20 cellular contexts compared by ENCODE assay signal in the genomic region with DNA sequence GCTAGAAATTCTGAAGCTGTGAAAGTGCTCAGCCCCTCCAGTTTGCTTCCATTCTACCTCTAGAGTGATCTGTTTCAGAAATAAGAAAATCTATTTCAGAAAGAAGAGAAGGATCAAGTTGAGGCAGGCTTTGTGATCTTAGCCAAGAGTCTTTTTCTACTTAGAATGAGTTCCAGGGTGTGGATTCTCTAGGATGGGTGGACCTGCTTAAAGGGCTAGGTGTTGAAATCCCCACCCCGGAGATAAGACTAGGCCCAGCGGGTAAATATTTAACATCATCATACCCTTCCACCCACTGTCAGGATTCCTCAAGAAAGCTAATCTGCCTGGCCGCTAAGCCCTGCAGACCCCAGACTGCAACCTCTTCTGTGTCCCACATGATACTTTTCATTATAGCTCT. TPM values are rescaled to one million over a fixed set of nuclear protein-coding genes. Genes with fewer than 3 reads are reported as not detected.
"Had no signal": no experiment of that assay in that cellular context is flagged by ENCODE, and none has a peak within 500 bp of the region (broad histone marks: within the 10 kb centered on the region; RNA-seq: fewer than 3 reads in every experiment).

No MANE protein-coding gene starts in this region.

- H3K4me3 Mint-ChIP-seq: naive thymus-derived CD8-positive, alpha-beta T cell; stimulated activated effector memory CD8-positive, alpha-beta T cell treated with anti-CD3 and anti-CD28 coated beads, Interleukin-12 subunit alpha, Interleukin-12 subunit beta, amount 100 ng/mL, for 72 hours had no signal

- DNase-seq: activated CD4-positive, alpha-beta T cell treated with anti-CD3 and anti-CD28 coated beads, Interleukin-2, amount 50 U/mL, for 48 hours; activated gamma-delta T cell treated with Interleukin-2 at 50 U/mL for 16 hours; caudate nucleus; dorsolateral prefrontal cortex; mesenchymal stem cell; pancreas; right lobe of liver; stimulated activated CD4-positive, alpha-beta T cell treated with anti-CD3 and anti-CD28 coated beads, Interleukin-4, amount 100 ng/mL, for 24 hours had no signal

- H3K36me3 ChIP-seq: esophagus muscularis mucosa, neutrophil, pancreas, thoracic aorta had no signal

- H3K4me1 ChIP-seq: pancreas had no signal

- H3K27me3 ChIP-seq: pancreas, right lobe of liver had no signal

- H3K4me2 ChIP-seq: smooth muscle cell had no signal

- H3K9me3 Mint-ChIP-seq: activated naive CD4-positive, alpha-beta T cell treated with anti-CD3 and anti-CD28 coated beads, Interleukin-2, amount 50 U/mL, for 72 hours; naive thymus-derived CD8-positive, alpha-beta T cell; stimulated activated effector memory CD8-positive, alpha-beta T cell treated with anti-CD3 and anti-CD28 coated beads, Interleukin-12 subunit alpha, Interleukin-12 subunit beta, amount 100 ng/mL, for 72 hours had no signal

- H3K27ac Mint-ChIP-seq: activated naive CD4-positive, alpha-beta T cell treated with anti-CD3 and anti-CD28 coated beads, Interleukin-2, amount 50 U/mL, for 72 hours; stimulated activated effector memory CD8-positive, alpha-beta T cell treated with anti-CD3 and anti-CD28 coated beads, Interleukin-12 subunit alpha, Interleukin-12 subunit beta, amount 100 ng/mL, for 72 hours had no signal

- ATAC-seq: activated naive CD4-positive, alpha-beta T cell treated with anti-CD3 and anti-CD28 coated beads, Interleukin-2, amount 50 U/mL, for 72 hours; naive thymus-derived CD8-positive, alpha-beta T cell; pancreas; right lobe of liver; stimulated activated effector memory CD8-positive, alpha-beta T cell treated with anti-CD3 and anti-CD28 coated beads, Interleukin-12 subunit alpha, Interleukin-12 subunit beta, amount 100 ng/mL, for 72 hours had no signal

- H3K27ac ChIP-seq: dorsolateral prefrontal cortex, esophagus muscularis mucosa, neutrophil, pancreas, right lobe of liver, thoracic aorta had no signal

- H3K9me3 ChIP-seq: esophagus muscularis mucosa, neutrophil, pancreas, right lobe of liver, thoracic aorta had no signal

- H3K36me3 Mint-ChIP-seq: activated naive CD4-positive, alpha-beta T cell treated with anti-CD3 and anti-CD28 coated beads, Interleukin-2, amount 50 U/mL, for 72 hours; naive thymus-derived CD8-positive, alpha-beta T cell; stimulated activated effector memory CD8-positive, alpha-beta T cell treated with anti-CD3 and anti-CD28 coated beads, Interleukin-12 subunit alpha, Interleukin-12 subunit beta, amount 100 ng/mL, for 72 hours had no signal

- H3K4me3 ChIP-seq: dorsolateral prefrontal cortex, esophagus muscularis mucosa, pancreas, right lobe of liver, smooth muscle cell, thoracic aorta had no signal

RNA-seq across cellular contexts. Expression of a gene that starts 5.8 kb away (rescaled TPM):
- total RNA-seq: activated naive CD4-positive, alpha-beta T cell treated with anti-CD3 and anti-CD28 coated beads, Interleukin-2, amount 50 U/mL, for 72 hours; pulmonary artery endothelial cell had no signal
- polyA plus RNA-seq: naive thymus-derived CD8-positive, alpha-beta T cell had no signal

RNA-seq across cellular contexts. Expression of a gene that starts 14.4 kb away (rescaled TPM):
- total RNA-seq: activated naive CD4-positive, alpha-beta T cell treated with anti-CD3 and anti-CD28 coated beads, Interleukin-2, amount 50 U/mL, for 72 hours; esophagus muscularis mucosa; mucosa of gallbladder; naive thymus-derived CD8-positive, alpha-beta T cell; pancreas; pulmonary artery endothelial cell; T-helper 2 cell treated with Interferon-gamma antibody and Interleukin-4, amounts not matched to agents 100 ng/mL and 5 ng/mL, for 36 hours; thoracic aorta; ureter had no signal
- polyA plus RNA-seq: naive thymus-derived CD8-positive, alpha-beta T cell; pancreas had no signal

RNA-seq across cellular contexts. Expression of a gene that starts 39.6 kb away (rescaled TPM):
- total RNA-seq: liver, right lobe of liver had no signal
